Comparison of ENCODE assay signal across 26 cellular contexts in genomic region chr7:125567686-125568085, GRCh38.
"Had no signal": no experiment of that assay in that cellular context is flagged by ENCODE, and none has a peak within 500 bp of the region (broad histone marks: within the 10 kb centered on the region; RNA-seq: fewer than 3 reads in every experiment).

No MANE protein-coding gene starts in this region.

- H3K27me3 Mint-ChIP-seq: activated CD4-positive, alpha-beta memory T cell treated with anti-CD3 and anti-CD28 coated beads for 36 hours; central memory CD8-positive, alpha-beta T cell; effector memory CD8-positive, alpha-beta T cell; naive thymus-derived CD8-positive, alpha-beta T cell; type B pancreatic cell had no signal

- H3K36me3 Mint-ChIP-seq: activated CD4-positive, alpha-beta memory T cell treated with anti-CD3 and anti-CD28 coated beads for 36 hours; activated naive CD8-positive, alpha-beta T cell treated with anti-CD3 and anti-CD28 coated beads, Interleukin-2, amount 10 ng/mL, durations not matched to agents 7 days and 5 days; immature natural killer cell; mesothelial cell of epicardium; naive thymus-derived CD8-positive, alpha-beta T cell; neural progenitor cell; type B pancreatic cell had no signal

- H3K4me3 ChIP-seq: breast epithelium, dorsolateral prefrontal cortex, hepatocyte, left ventricle myocardium inferior, neural progenitor cell, spleen, thoracic aorta had no signal

- H3K9me3 ChIP-seq: breast epithelium, left ventricle myocardium inferior, spleen, thoracic aorta had no signal

- DNase-seq: activated CD4-positive, alpha-beta memory T cell treated with anti-CD3 and anti-CD28 coated beads for 36 hours; activated CD4-positive, alpha-beta T cell treated with anti-CD3 and anti-CD28 coated beads for 4 hours; activated CD4-positive, CD25-positive, alpha-beta regulatory T cell; activated naive CD4-positive, alpha-beta T cell treated with Interleukin-2 at 50 U/mL for 16 hours; activated naive CD8-positive, alpha-beta T cell treated with anti-CD3 and anti-CD28 coated beads, Interleukin-2, amount 10 ng/mL, durations not matched to agents 7 days and 5 days; activated T-cell treated with anti-CD3 and anti-CD28 coated beads, Interleukin-2, amount 50 U/mL, for 48 hours; amniotic stem cell; dorsolateral prefrontal cortex; effector memory CD8-positive, alpha-beta T cell; foreskin melanocyte; immature natural killer cell; left ventricle myocardium inferior; naive thymus-derived CD8-positive, alpha-beta T cell; retina; spleen; stimulated activated CD4-positive, alpha-beta T cell treated with anti-CD3 and anti-CD28 coated beads, Interleukin-4, amount 100 ng/mL, for 1 hour; stimulated activated naive CD4-positive, alpha-beta T cell treated with Interleukin-2 at 50 U/mL for 16 hours; T1000 had no signal

- ATAC-seq: effector memory CD8-positive, alpha-beta T cell; esophagus mucosa; naive thymus-derived CD8-positive, alpha-beta T cell had no signal

- H3K27me3 ChIP-seq: breast epithelium, dorsolateral prefrontal cortex, hepatocyte, neural progenitor cell, spleen had no signal

- H3K36me3 ChIP-seq: breast epithelium, left ventricle myocardium inferior, neural progenitor cell, spleen, thoracic aorta had no signal

- H3K9me3 Mint-ChIP-seq: mesothelial cell of epicardium, type B pancreatic cell had no signal

- H3K4me1 Mint-ChIP-seq: activated naive CD8-positive, alpha-beta T cell treated with anti-CD3 and anti-CD28 coated beads, Interleukin-2, amount 10 ng/mL, durations not matched to agents 7 days and 5 days; central memory CD8-positive, alpha-beta T cell; immature natural killer cell; naive thymus-derived CD8-positive, alpha-beta T cell; neural progenitor cell had no signal

- H3K4me3 Mint-ChIP-seq: activated CD4-positive, alpha-beta memory T cell treated with anti-CD3 and anti-CD28 coated beads for 36 hours; activated naive CD8-positive, alpha-beta T cell treated with anti-CD3 and anti-CD28 coated beads, Interleukin-2, amount 10 ng/mL, durations not matched to agents 7 days and 5 days; central memory CD8-positive, alpha-beta T cell; effector memory CD8-positive, alpha-beta T cell; immature natural killer cell; mesothelial cell of epicardium; naive thymus-derived CD8-positive, alpha-beta T cell; neural progenitor cell; type B pancreatic cell had no signal

- H3K27ac ChIP-seq: breast epithelium, dorsolateral prefrontal cortex, hepatocyte, left ventricle myocardium inferior, neural progenitor cell, spleen, thoracic aorta had no signal

- H3K27ac Mint-ChIP-seq: activated CD4-positive, alpha-beta memory T cell treated with anti-CD3 and anti-CD28 coated beads for 36 hours; activated naive CD8-positive, alpha-beta T cell treated with anti-CD3 and anti-CD28 coated beads, Interleukin-2, amount 10 ng/mL, durations not matched to agents 7 days and 5 days; effector memory CD8-positive, alpha-beta T cell; immature natural killer cell; mesothelial cell of epicardium; naive thymus-derived CD8-positive, alpha-beta T cell; neural progenitor cell; type B pancreatic cell had no signal

- H3K4me1 ChIP-seq: breast epithelium, left ventricle myocardium inferior, neural progenitor cell, spleen had no signal
